In genomic region chr10:5553400-5554170, GRCh38 we compare ENCODE assay signal across 14 cellular contexts. TPM values are rescaled to one million over a fixed set of nuclear protein-coding genes. Genes with fewer than 3 reads are reported as not detected.
DNase-seq lines count a peak whose midpoint lies in the region; ATAC-seq and TF ChIP-seq lines count a peak whose summit lies in the region.
"Had no signal": no experiment of that assay in that cellular context is flagged by ENCODE, and none has a peak within 500 bp of the region (broad histone marks: within the 10 kb centered on the region; RNA-seq: fewer than 3 reads in every experiment).

No MANE protein-coding gene starts in this region.

- H3K27ac ChIP-seq in mesendoderm (ENCODE audit: low read depth, low read length) (no peak overlapping the region), thoracic aorta (peak overlapping the region; percentile 79 to 85)

- H3K18ac ChIP-seq in mesendoderm (ENCODE audit: low read length) = no peak overlapping the region

- no peak overlapping the region for H3K4me2 ChIP-seq in mesendoderm (ENCODE audit: low read length)

- H3K36me3 ChIP-seq in mesendoderm (ENCODE audit: control insufficient read depth, insufficient read depth, low read length) = no peaks in the 10 kb centered on the region
- H3K36me3 ChIP-seq in thoracic aorta = no peaks in the 10 kb centered on the region

- H3K4me3 ChIP-seq in mesendoderm (ENCODE audit: low read length) = no peak overlapping the region
- H3K4me3 ChIP-seq in thoracic aorta = no peak overlapping the region

- H2BK120ac ChIP-seq in mesendoderm (ENCODE audit: low read depth, low read length) = no peak overlapping the region

- ATAC-seq in activated naive CD8-positive, alpha-beta T cell treated with anti-CD3 and anti-CD28 coated beads, Interleukin-2, amount 50 U/mL, for 24 hours = no peak
- ATAC-seq in thoracic aorta (ENCODE audit: insufficient number of reproducible peaks, low FRiP score, low read depth) = no peak
- ATAC-seq in HG03342 (IDR thresholded peaks at IDR 0.05; ENCODE audit: unreplicated experiment) = no peak
- ATAC-seq: activated T-cell treated with anti-CD3 and anti-CD28 coated beads, Interleukin-2, amount 50 U/mL, for 4 hours had no signal

- H3K79me1 ChIP-seq in mesendoderm (ENCODE audit: low read length) = no peaks in the 10 kb centered on the region

- no peak for DNase-seq in activated naive CD8-positive, alpha-beta T cell treated with anti-CD3 and anti-CD28 coated beads, Interleukin-2, amount 50 U/mL, for 24 hours
- DNase-seq in mesendoderm (no peak), thoracic aorta (ENCODE audit: low spot score) (no peak), iPS-NIHi11 (ENCODE audit: low spot score) (no peak), NCI-H1694 treated with DMSO at 0.1 percent for 48 hours (lab: John Stamatoyannopoulos, UW) (no peak)
- DNase-seq: activated CD4-positive, alpha-beta T cell treated with anti-CD3 and anti-CD28 coated beads for 1 hour; activated T-cell treated with anti-CD3 and anti-CD28 coated beads, Interleukin-2, amount 50 U/mL, for 4 hours; effector memory CD4-positive, alpha-beta T cell; NCI-H226; OCI-M1 had no signal

- no peak overlapping the region for H3K9ac ChIP-seq in mesendoderm (ENCODE audit: low read length)

- H3K4me1 ChIP-seq in mesendoderm (ENCODE audit: control insufficient read depth, low read depth, low read length) (no peaks in the 10 kb centered on the region), thoracic aorta (ENCODE audit: control insufficient read depth in 1 of 2, low read depth in 2 of 2) (peaks cover 26 to 95% of the 10 kb centered on the region in 2 donors)

- H4K8ac ChIP-seq in mesendoderm (ENCODE audit: low read depth, low read length) = no peak overlapping the region

- H3K79me2 ChIP-seq in mesendoderm (ENCODE audit: control insufficient read depth, insufficient read depth, low read length) = no peaks in the 10 kb centered on the region

- no peaks in the 10 kb centered on the region for H3K27me3 Mint-ChIP-seq in activated naive CD8-positive, alpha-beta T cell
- no peaks in the 10 kb centered on the region for H3K27me3 Mint-ChIP-seq in activated naive CD8-positive, alpha-beta T cell treated with anti-CD3 and anti-CD28 coated beads, Interleukin-2, amount 50 U/mL, for 24 hours
- H3K27me3 Mint-ChIP-seq in dendritic cell treated with granulocyte-macrophage colony-stimulating factor and Interleukin-4, amounts not matched to agents 40 ng/mL and 50 ng/mL, for 4 days = peaks cover 12% of the 10 kb centered on the region

- WGBS in mesendoderm (ENCODE audit: extremely low coverage, insufficient coverage, low lambda C conversion rate) = no CpG with 5 or more reads among the region's 17 CpGs

- H3K27me3 ChIP-seq in mesendoderm (ENCODE audit: insufficient read depth, low read length, poor library complexity) = no peaks in the 10 kb centered on the region
- H3K27me3 ChIP-seq in thoracic aorta (replicated peaks; ENCODE audit: insufficient read depth) = no peaks in the 10 kb centered on the region

- H3K4ac ChIP-seq in mesendoderm (ENCODE audit: low read depth, low read length) = no peak overlapping the region

- H3K27ac Mint-ChIP-seq in activated naive CD8-positive, alpha-beta T cell = no peak overlapping the region
- H3K27ac Mint-ChIP-seq in activated naive CD8-positive, alpha-beta T cell treated with anti-CD3 and anti-CD28 coated beads, Interleukin-2, amount 50 U/mL, for 24 hours = no peak overlapping the region
- peak overlapping the region; percentile 41 for H3K27ac Mint-ChIP-seq in dendritic cell treated with granulocyte-macrophage colony-stimulating factor and Interleukin-4, amounts not matched to agents 40 ng/mL and 50 ng/mL, for 4 days

- intact Hi-C loops in dendritic cell treated with granulocyte-macrophage colony-stimulating factor and Interleukin-4, amounts not matched to agents 40 ng/mL and 50 ng/mL, for 4 days (cut with micrococcal nuclease) = loop anchor here (10.0 kb wide), 1 partner anchor 51 kb away; no protein-coding TSS in a partner anchor

- no peaks in the 10 kb centered on the region for H3K9me3 Mint-ChIP-seq in activated naive CD8-positive, alpha-beta T cell (ENCODE audit: low read depth)
- no peaks in the 10 kb centered on the region for H3K9me3 Mint-ChIP-seq in activated naive CD8-positive, alpha-beta T cell treated with anti-CD3 and anti-CD28 coated beads, Interleukin-2, amount 50 U/mL, for 24 hours
- H3K9me3 Mint-ChIP-seq in dendritic cell treated with granulocyte-macrophage colony-stimulating factor and Interleukin-4, amounts not matched to agents 40 ng/mL and 50 ng/mL, for 4 days = no peaks in the 10 kb centered on the region
- H3K9me3 Mint-ChIP-seq: activated T-cell treated with anti-CD3 and anti-CD28 coated beads, Interleukin-2, amount 50 U/mL, for 4 hours had no signal

- H3K56ac ChIP-seq in mesendoderm (ENCODE audit: low read length) = peak overlapping the region; percentile 12

- no peak overlapping the region for H2BK5ac ChIP-seq in mesendoderm (ENCODE audit: low read length)

- H3K23ac ChIP-seq in mesendoderm (ENCODE audit: low read length) = no peak overlapping the region

- peak overlapping the region; percentile 35 for H3K4me3 Mint-ChIP-seq in activated naive CD8-positive, alpha-beta T cell
- H3K4me3 Mint-ChIP-seq in activated naive CD8-positive, alpha-beta T cell treated with anti-CD3 and anti-CD28 coated beads, Interleukin-2, amount 50 U/mL, for 24 hours = no peak overlapping the region
- no peak overlapping the region for H3K4me3 Mint-ChIP-seq in dendritic cell treated with granulocyte-macrophage colony-stimulating factor and Interleukin-4, amounts not matched to agents 40 ng/mL and 50 ng/mL, for 4 days
- H3K4me3 Mint-ChIP-seq: activated T-cell treated with anti-CD3 and anti-CD28 coated beads, Interleukin-2, amount 50 U/mL, for 4 hours had no signal

- H2BK15ac ChIP-seq in mesendoderm (replicated peaks; ENCODE audit: low read depth) = no peak overlapping the region

- no peaks in the 10 kb centered on the region for H3K36me3 Mint-ChIP-seq in activated naive CD8-positive, alpha-beta T cell
- no peaks in the 10 kb centered on the region for H3K36me3 Mint-ChIP-seq in activated naive CD8-positive, alpha-beta T cell treated with anti-CD3 and anti-CD28 coated beads, Interleukin-2, amount 50 U/mL, for 24 hours (ENCODE audit: low read depth)
- no peaks in the 10 kb centered on the region for H3K36me3 Mint-ChIP-seq in dendritic cell treated with granulocyte-macrophage colony-stimulating factor and Interleukin-4, amounts not matched to agents 40 ng/mL and 50 ng/mL, for 4 days (ENCODE audit: low read depth)

- no peaks in the 10 kb centered on the region for H3K9me3 ChIP-seq in thoracic aorta

- no peak for TF ChIP-seq CTCF in thoracic aorta (IDR thresholded peaks at IDR 0.05)

- H4K5ac ChIP-seq in mesendoderm (ENCODE audit: low read length) = no peak overlapping the region

- H3K4me1 Mint-ChIP-seq in activated naive CD8-positive, alpha-beta T cell (ENCODE audit: low read depth) = peaks cover 30% of the 10 kb centered on the region
- H3K4me1 Mint-ChIP-seq in activated naive CD8-positive, alpha-beta T cell treated with anti-CD3 and anti-CD28 coated beads, Interleukin-2, amount 50 U/mL, for 24 hours = peaks cover 28% of the 10 kb centered on the region
- peaks cover 51% of the 10 kb centered on the region for H3K4me1 Mint-ChIP-seq in dendritic cell treated with granulocyte-macrophage colony-stimulating factor and Interleukin-4, amounts not matched to agents 40 ng/mL and 50 ng/mL, for 4 days (ENCODE audit: low read depth)

- no peak overlapping the region for H2AK5ac ChIP-seq in mesendoderm (ENCODE audit: low read length)

RNA-seq across cellular contexts. Expression of gene CALML3, which starts 28.8 kb away (rescaled TPM):
- not detected for polyA plus RNA-seq in mesendoderm (2013, experiment 1 of 2)
- not detected for polyA plus RNA-seq in mesendoderm (2013, experiment 2 of 2)
- total RNA-seq in thoracic aorta = not detected
- total RNA-seq: A673; activated T-cell treated with anti-CD3 and anti-CD28 coated beads, Interleukin-2, amount 50 U/mL, for 4 hours had no signal

RNA-seq across cellular contexts. Expression of gene CALML5, which starts 54.2 kb away (rescaled TPM):
- not detected for polyA plus RNA-seq in mesendoderm (2013, experiment 1 of 2)
- polyA plus RNA-seq in mesendoderm (2013, experiment 2 of 2) = not detected
- 1 to 10 TPM in 1 of 2 donors, not detected in 1; 3.7 TPM for total RNA-seq in thoracic aorta
- total RNA-seq: A673; activated T-cell treated with anti-CD3 and anti-CD28 coated beads, Interleukin-2, amount 50 U/mL, for 4 hours had no signal
